Comparison of ENCODE assay signal across 19 cellular contexts in the genomic region with DNA sequence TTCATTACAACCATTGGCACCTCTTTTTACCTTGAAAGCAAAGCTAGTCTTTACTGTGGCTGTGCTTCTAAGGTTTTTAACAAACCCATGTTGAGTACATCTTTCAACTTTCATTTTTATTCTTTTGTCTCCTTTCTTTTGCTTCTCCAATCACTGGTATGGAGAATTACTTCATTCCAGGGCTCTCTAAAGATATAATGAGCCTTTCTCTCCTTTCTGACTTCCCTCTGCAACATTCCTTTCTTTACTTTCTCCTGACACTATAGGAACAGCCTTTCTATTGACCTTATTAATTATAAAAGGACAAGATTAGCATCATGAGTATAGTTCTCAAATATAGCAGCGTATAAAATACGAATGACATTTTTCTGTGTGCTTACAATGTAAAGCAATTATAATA. TPM values are rescaled to one million over a fixed set of nuclear protein-coding genes. Genes with fewer than 3 reads are reported as not detected.
"Had no signal": no experiment of that assay in that cellular context is flagged by ENCODE, and none has a peak within 500 bp of the region (broad histone marks: within the 10 kb centered on the region; RNA-seq: fewer than 3 reads in every experiment).

No MANE protein-coding gene starts in this region.

- H3K4me1 ChIP-seq: left ventricle myocardium inferior, prostate gland had no signal

- H3K27ac ChIP-seq: gastrocnemius medialis, heart right ventricle, left ventricle myocardium inferior, prostate gland, skin epidermis, upper lobe of left lung, VCaP had no signal

- DNase-seq: activated CD4-positive, alpha-beta T cell treated with anti-CD3 and anti-CD28 coated beads for 36 hours; activated CD8-positive, alpha-beta T cell treated with anti-CD3 and anti-CD28 coated beads for 36 hours; activated effector memory CD4-positive, alpha-beta T cell treated with anti-CD3 and anti-CD28 coated beads, Interleukin-2, amount 50 U/mL, for 16 hours; activated naive CD8-positive, alpha-beta T cell treated with anti-CD3 and anti-CD28 coated beads, Interleukin-2, amount 10 ng/mL, durations not matched to agents 7 days and 5 days; activated T-cell treated with anti-CD3 and anti-CD28 coated beads, Interleukin-2, amount 50 U/mL, for 48 hours; anterior cingulate cortex; erythroblast; gastrocnemius medialis; heart right ventricle; left ventricle myocardium inferior; occipital lobe; right cardiac atrium; T-helper 1 cell; upper lobe of left lung had no signal

- ATAC-seq: activated CD4-positive, alpha-beta T cell treated with anti-CD3 and anti-CD28 coated beads for 36 hours; activated CD8-positive, alpha-beta T cell treated with anti-CD3 and anti-CD28 coated beads for 36 hours; gastrocnemius medialis; heart right ventricle; natural killer cell treated with Interleukin-12 subunit alpha and Interleukin-12 subunit beta and Interleukin-15 and Interleukin-18, amount 100 ng/mL, for 72 hours; right cardiac atrium had no signal

- H3K9me3 ChIP-seq: gastrocnemius medialis, heart right ventricle, left ventricle myocardium inferior, prostate gland, upper lobe of left lung had no signal

- H3K36me3 ChIP-seq: gastrocnemius medialis, heart right ventricle, prostate gland, upper lobe of left lung had no signal

- H3K27me3 ChIP-seq: gastrocnemius medialis, upper lobe of left lung had no signal

- H3K4me3 ChIP-seq: gastrocnemius medialis, heart right ventricle, left ventricle myocardium inferior, prostate gland, skin epidermis, upper lobe of left lung had no signal

RNA-seq across cellular contexts. Expression of a gene that starts 23.1 kb away (rescaled TPM):
- total RNA-seq: bronchial epithelial cell had no signal
